Comparison of ENCODE assay signal across 29 cellular contexts in genomic region chr2:241275504-241275903, GRCh38.
"Had no signal": no experiment of that assay in that cellular context is flagged by ENCODE, and none has a peak within 500 bp of the region (broad histone marks: within the 10 kb centered on the region; RNA-seq: fewer than 3 reads in every experiment).

No MANE protein-coding gene starts in this region.

- H3K9ac ChIP-seq: neural progenitor cell, parathyroid adenoma had no signal

- H3K27me3 ChIP-seq: neural progenitor cell, ovary, right lobe of liver, sigmoid colon, suprapubic skin, testis, tibial artery, transverse colon, upper lobe of right lung, uterus had no signal

- H3K4me3 Mint-ChIP-seq: natural killer cell; nephron; neural progenitor cell; stimulated activated memory B cell treated with anti-CD40 and anti-IgM and Interleukin-4, amounts not matched to agents 10 μg/mL and 1 μg/mL and 100 μg/mL, for 72 hours; stimulated activated naive CD8-positive, alpha-beta T cell treated with anti-CD3 and anti-CD28 coated beads, Interleukin-15, amount 100 ng/mL, for 72 hours; type B pancreatic cell had no signal

- H2AFZ ChIP-seq: neural progenitor cell, parathyroid adenoma had no signal

- H3K36me3 ChIP-seq: neural progenitor cell, ovary, right lobe of liver, sigmoid colon, suprapubic skin, transverse colon, upper lobe of right lung, uterus had no signal

- H3K4me2 ChIP-seq: neural progenitor cell had no signal

- H3K36me3 Mint-ChIP-seq: natural killer cell had no signal

- ATAC-seq: natural killer cell; psoas muscle; right cardiac atrium; right lobe of liver; stimulated activated memory B cell treated with anti-CD40 and anti-IgM and Interleukin-4, amounts not matched to agents 10 μg/mL and 1 μg/mL and 100 μg/mL, for 72 hours; stimulated activated naive CD8-positive, alpha-beta T cell treated with anti-CD3 and anti-CD28 coated beads, Interleukin-15, amount 100 ng/mL, for 72 hours; stimulated activated naive CD8-positive, alpha-beta T cell treated with anti-CD3 and anti-CD28 coated beads, Interleukin-15, Interleukin-2, amounts not matched to agents 100 U/mL and 50 U/mL, for 24 hours; upper lobe of right lung had no signal

- DNase-seq: natural killer cell; occipital lobe; ovary; posterior cingulate gyrus; psoas muscle; right cardiac atrium; right lobe of liver; sigmoid colon; small intestine; stimulated activated CD4-positive, alpha-beta T cell treated with anti-CD3 and anti-CD28 coated beads, Interleukin-1b, Interleukin-23, amount 100 ng/mL, for 48 hours; stimulated activated CD4-positive, alpha-beta T cell treated with anti-CD3 and anti-CD28 coated beads, Interleukin-4, amount 100 ng/mL, for 1 hour; stimulated activated CD4-positive, alpha-beta T cell treated with anti-CD3 and anti-CD28 coated beads, Interleukin-4, amount 100 ng/mL, for 4 hours; stimulated activated CD8-positive, alpha-beta memory T cell treated with anti-CD3 and anti-CD28 coated beads, Interleukin-4, amount 100 ng/mL, for 48 hours; stimulated activated naive CD4-positive, alpha-beta T cell; stimulated activated naive CD8-positive, alpha-beta T cell treated with anti-CD3 and anti-CD28 coated beads, Interleukin-15, amount 100 ng/mL, for 72 hours; stimulated activated naive CD8-positive, alpha-beta T cell treated with anti-CD3 and anti-CD28 coated beads, Interleukin-15, Interleukin-2, amounts not matched to agents 100 U/mL and 50 U/mL, for 24 hours; substantia nigra; testis; tibial artery; transverse colon; upper lobe of right lung; uterus had no signal

- H3K4me3 ChIP-seq: neural progenitor cell, ovary, psoas muscle, right lobe of liver, sigmoid colon, suprapubic skin, testis, tibial artery, transverse colon, upper lobe of right lung, uterus had no signal

- H3K4me1 ChIP-seq: neural progenitor cell had no signal

- FAIRE-seq: small intestine had no signal

- H3K27ac Mint-ChIP-seq: natural killer cell; nephron; neural progenitor cell; progenitor cell of endocrine pancreas; stimulated activated memory B cell treated with anti-CD40 and anti-IgM and Interleukin-4, amounts not matched to agents 10 μg/mL and 1 μg/mL and 100 μg/mL, for 72 hours; stimulated activated naive CD8-positive, alpha-beta T cell treated with anti-CD3 and anti-CD28 coated beads, Interleukin-15, amount 100 ng/mL, for 72 hours; type B pancreatic cell had no signal

- H3K9me3 Mint-ChIP-seq: natural killer cell had no signal

- H3K27me3 Mint-ChIP-seq: progenitor cell of endocrine pancreas; stimulated activated memory B cell treated with anti-CD40 and anti-IgM and Interleukin-4, amounts not matched to agents 10 μg/mL and 1 μg/mL and 100 μg/mL, for 72 hours; stimulated activated naive CD8-positive, alpha-beta T cell treated with anti-CD3 and anti-CD28 coated beads, Interleukin-15, amount 100 ng/mL, for 72 hours; type B pancreatic cell had no signal

- H3K9me3 ChIP-seq: ovary, right lobe of liver, sigmoid colon, suprapubic skin, testis, tibial artery, transverse colon, upper lobe of right lung, uterus had no signal

- H3K27ac ChIP-seq: neural progenitor cell, ovary, parathyroid adenoma, psoas muscle, right lobe of liver, sigmoid colon, suprapubic skin, testis, tibial artery, transverse colon, upper lobe of right lung, uterus had no signal
